In the genomic region with DNA sequence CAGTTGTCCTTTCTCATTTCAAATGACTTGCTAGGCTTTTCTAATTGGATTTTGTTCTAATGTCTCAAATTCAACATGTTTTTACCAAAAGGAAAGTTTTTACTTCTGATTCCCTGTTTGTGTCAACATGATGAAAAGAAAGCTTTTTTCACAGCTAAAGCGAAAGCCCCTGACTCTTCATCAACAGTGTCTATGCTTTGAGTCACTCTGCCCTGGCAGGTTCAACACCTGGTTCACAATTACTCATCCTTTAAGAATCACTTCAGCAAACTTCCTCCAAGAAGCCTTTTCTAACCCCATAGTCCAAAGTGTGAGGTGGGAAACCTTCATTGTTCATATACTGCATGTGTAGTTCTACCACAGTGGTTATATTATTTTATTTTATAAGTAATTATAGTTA, we compare ENCODE assay signal across 11 cellular contexts. TPM values are rescaled to one million over a fixed set of nuclear protein-coding genes. Genes with fewer than 3 reads are reported as not detected.
DNase-seq lines count a peak whose midpoint lies in the region; ATAC-seq and TF ChIP-seq lines count a peak whose summit lies in the region.
"Had no signal": no experiment of that assay in that cellular context is flagged by ENCODE, and none has a peak within 500 bp of the region (broad histone marks: within the 10 kb centered on the region; RNA-seq: fewer than 3 reads in every experiment).

No MANE protein-coding gene starts in this region.

- no peaks in the 10 kb centered on the region for H3K79me2 ChIP-seq in trophoblast cell (ENCODE audit: control insufficient read depth, insufficient read depth, low read length, poor library complexity)

- H3K4me1 ChIP-seq in HEK293 (ENCODE audit: control insufficient read depth, insufficient read depth, low read length) = no peaks in the 10 kb centered on the region
- H3K4me1 ChIP-seq in trophoblast cell (ENCODE audit: control insufficient read depth in 1 of 2, insufficient read depth in 2 of 2, low read length in 2 of 2) = peaks cover 12 to 14% of the 10 kb centered on the region in 2 experiments
- H3K4me1 ChIP-seq: SJCRH30 had no signal

- H3K23ac ChIP-seq in trophoblast cell (ENCODE audit: low read length) = no peak overlapping the region

- H3K27me3 Mint-ChIP-seq in CD4-positive, alpha-beta T cell = peaks cover 30% of the 10 kb centered on the region

- no peak overlapping the region for H3K4me3 Mint-ChIP-seq in CD4-positive, alpha-beta T cell
- H3K4me3 Mint-ChIP-seq: activated T-helper 1 cell treated with anti-CD3 and anti-CD28 coated beads, Interleukin-12 subunit alpha, Interleukin-12 subunit beta, Interleukin-2, Interleukin-4 antibody, amounts not matched to agents 30 ng/mL and 10 ng/mL and 1 ng/mL, durations not matched to agents 14 hours and 24 hours and 36 hours had no signal

- no peak overlapping the region for H2AFZ ChIP-seq in trophoblast cell (ENCODE audit: insufficient read depth, low read length, poor library complexity)

- no peak overlapping the region for H4K8ac ChIP-seq in trophoblast cell (ENCODE audit: low read depth, low read length)

- no peaks in the 10 kb centered on the region for H3K4me1 Mint-ChIP-seq in CD4-positive, alpha-beta T cell (ENCODE audit: low read depth)

- WGBS in trophoblast cell (ENCODE audit: extremely low coverage, insufficient coverage, insufficient read length) = no CpG with 5 or more reads among the region's 1 CpG

- ATAC-seq in GM18907 (IDR thresholded peaks at IDR 0.05; ENCODE audit: unreplicated experiment) = peak; percentile 84
- ATAC-seq in HG03558 (IDR thresholded peaks at IDR 0.05; ENCODE audit: extremely low read depth, unreplicated experiment) = peak; percentile 90
- ATAC-seq in CD4-positive, alpha-beta T cell (ENCODE audit: poor library complexity) = no peak

- no peaks in the 10 kb centered on the region for H3K36me3 ChIP-seq in HEK293 (ENCODE audit: control insufficient read depth in 2 of 2, insufficient read depth in 1 of 2, low read length in 2 of 2)
- H3K36me3 ChIP-seq in trophoblast cell (ENCODE audit: control insufficient read depth in 1 of 2, insufficient read depth in 2 of 2, low read length in 2 of 2) = no peaks in the 10 kb centered on the region
- H3K36me3 ChIP-seq: SJCRH30 had no signal

- H4K12ac ChIP-seq in trophoblast cell (ENCODE audit: low read depth, low read length) = no peak overlapping the region

- no peak overlapping the region for H3K14ac ChIP-seq in trophoblast cell (ENCODE audit: low read length)

- H3K4me3 ChIP-seq in HEK293 (ENCODE audit: low read depth, low read length) = no peak overlapping the region
- H3K4me3 ChIP-seq in trophoblast cell (ENCODE audit: low read depth, low read length) = no peak overlapping the region
- H3K4me3 ChIP-seq: SJCRH30 had no signal

- no peak overlapping the region for H3K4me2 ChIP-seq in trophoblast cell (ENCODE audit: low read length)

- no peak overlapping the region for H2BK120ac ChIP-seq in trophoblast cell (ENCODE audit: insufficient read depth, low read length, poor library complexity)

- no peak overlapping the region for H2AK5ac ChIP-seq in trophoblast cell (ENCODE audit: low read length)

- H3K18ac ChIP-seq in trophoblast cell (ENCODE audit: low read length) = no peak overlapping the region

- CTCF ChIA-PET in HEK293 (lab: Yijun Ruan, JAX) = interaction anchor here (0.7 kb wide), 1 partner anchor 544 kb away, joined by 4 read pairs; no protein-coding TSS in a partner anchor
- CTCF ChIA-PET in CD4-positive, alpha-beta T cell (lab: Charles Lee) = no interaction called here

- H3K9ac ChIP-seq in trophoblast cell (ENCODE audit: low read length) = no peak overlapping the region

- no peak overlapping the region for H2BK5ac ChIP-seq in trophoblast cell (ENCODE audit: low read depth, low read length, poor library complexity)

- H3K27ac ChIP-seq in HEK293 (ENCODE audit: extremely low read depth, low read depth, low read length) (no peak overlapping the region), trophoblast cell (ENCODE audit: low read depth, low read length) (no peak overlapping the region)
- no peak overlapping the region for H3K27ac ChIP-seq in CD4-positive, alpha-beta T cell (ENCODE audit: low read depth, low read length)
- H3K27ac ChIP-seq: SJCRH30 had no signal

- no peak overlapping the region for H3K27ac Mint-ChIP-seq in CD4-positive, alpha-beta T cell
- H3K27ac Mint-ChIP-seq: activated T-helper 1 cell treated with anti-CD3 and anti-CD28 coated beads, Interleukin-12 subunit alpha, Interleukin-12 subunit beta, Interleukin-2, Interleukin-4 antibody, amounts not matched to agents 30 ng/mL and 10 ng/mL and 1 ng/mL, durations not matched to agents 14 hours and 24 hours and 36 hours had no signal

- H4K91ac ChIP-seq in trophoblast cell (ENCODE audit: low read depth, low read length) = no peak overlapping the region

- intact Hi-C loops in CD4-positive, alpha-beta T cell (cut with DNase I, micrococcal nuclease) = no loop called here

- H2BK12ac ChIP-seq in trophoblast cell (ENCODE audit: low read length) = no peak overlapping the region

- H3K36me3 Mint-ChIP-seq in CD4-positive, alpha-beta T cell (ENCODE audit: low read depth) = no peaks in the 10 kb centered on the region

- H3K4ac ChIP-seq in trophoblast cell (ENCODE audit: low read depth, low read length) = no peak overlapping the region

- no peaks in the 10 kb centered on the region for H3K9me3 ChIP-seq in HEK293 (ENCODE audit: control insufficient read depth, insufficient read depth, low read depth, low read length)
- no peaks in the 10 kb centered on the region for H3K9me3 ChIP-seq in trophoblast cell (ENCODE audit: insufficient read depth, low read depth, low read length)
- no peaks in the 10 kb centered on the region for H3K9me3 ChIP-seq in CD4-positive, alpha-beta T cell (ENCODE audit: control insufficient read depth, low read length)
- H3K9me3 ChIP-seq: SJCRH30 had no signal

- no peaks in the 10 kb centered on the region for H3K9me3 Mint-ChIP-seq in CD4-positive, alpha-beta T cell
- H3K9me3 Mint-ChIP-seq: activated T-helper 1 cell treated with anti-CD3 and anti-CD28 coated beads, Interleukin-12 subunit alpha, Interleukin-12 subunit beta, Interleukin-2, Interleukin-4 antibody, amounts not matched to agents 30 ng/mL and 10 ng/mL and 1 ng/mL, durations not matched to agents 14 hours and 24 hours and 36 hours had no signal

- H3K79me1 ChIP-seq in trophoblast cell (ENCODE audit: low read length) = peaks cover 9% of the 10 kb centered on the region

- no peak for TF ChIP-seq CTCF in HEK293 (tag by site-specific recombination; IDR thresholded peaks at IDR 0.05)
- no peak for TF ChIP-seq CTCF in CD4-positive, alpha-beta T cell (IDR thresholded peaks at IDR 0.05)

- H3K27me3 ChIP-seq in trophoblast cell (ENCODE audit: insufficient read depth, low read length) = no peaks in the 10 kb centered on the region
- H3K27me3 ChIP-seq in CD4-positive, alpha-beta T cell (ENCODE audit: control insufficient read depth, insufficient read depth, low read length) = no peaks in the 10 kb centered on the region
- H3K27me3 ChIP-seq: SJCRH30 had no signal

- POLR2A ChIA-PET in HEK293 (lab: Yijun Ruan, JAX) = no interaction called here
- POLR2A ChIA-PET in CD4-positive, alpha-beta T cell (lab: Charles Lee) = no interaction called here

- DNase-seq in trophoblast cell = peak; percentile 41 to 77
- DNase-seq in SKM-1 (lab: John Stamatoyannopoulos, UW; ENCODE audit: unreplicated experiment) = no peak
- DNase-seq in activated effector memory CD4-positive, alpha-beta T cell treated with anti-CD3 and anti-CD28 coated beads, Interleukin-2, amount 50 U/mL, for 16 hours = no peak
- no peak for DNase-seq in CD4-positive, alpha-beta T cell
- DNase-seq: SJCRH30, substantia nigra had no signal

TF ChIP-seq in HEK293, 187 proteins besides CTCF, POLR2A, EP300 and RAD21:
- TF ChIP-seq, protein P1, sequence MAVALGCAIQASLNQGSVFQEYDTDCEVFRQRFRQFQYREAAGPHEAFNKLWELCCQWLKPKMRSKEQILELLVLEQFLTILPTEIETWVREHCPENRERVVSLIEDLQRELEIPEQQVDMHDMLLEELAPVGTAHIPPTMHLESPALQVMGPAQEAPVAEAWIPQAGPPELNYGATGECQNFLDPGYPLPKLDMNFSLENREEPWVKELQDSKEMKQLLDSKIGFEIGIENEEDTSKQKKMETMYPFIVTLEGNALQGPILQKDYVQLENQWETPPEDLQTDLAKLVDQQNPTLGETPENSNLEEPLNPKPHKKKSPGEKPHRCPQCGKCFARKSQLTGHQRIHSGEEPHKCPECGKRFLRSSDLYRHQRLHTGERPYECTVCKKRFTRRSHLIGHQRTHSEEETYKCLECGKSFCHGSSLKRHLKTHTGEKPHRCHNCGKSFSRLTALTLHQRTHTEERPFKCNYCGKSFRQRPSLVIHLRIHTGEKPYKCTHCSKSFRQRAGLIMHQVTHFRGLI (tag by site-specific recombination; IDR thresholded peaks at IDR 0.05) = no peak
- TF ChIP-seq PRDM1 (tag by site-specific recombination; IDR thresholded peaks at IDR 0.05) (0 out of 2 replicates have a peak, but pooled peaks have one; percentile 8), GLIS2 (tag by site-specific recombination; IDR thresholded peaks at IDR 0.05) (no peak)
- TF ChIP-seq, protein P2, sequence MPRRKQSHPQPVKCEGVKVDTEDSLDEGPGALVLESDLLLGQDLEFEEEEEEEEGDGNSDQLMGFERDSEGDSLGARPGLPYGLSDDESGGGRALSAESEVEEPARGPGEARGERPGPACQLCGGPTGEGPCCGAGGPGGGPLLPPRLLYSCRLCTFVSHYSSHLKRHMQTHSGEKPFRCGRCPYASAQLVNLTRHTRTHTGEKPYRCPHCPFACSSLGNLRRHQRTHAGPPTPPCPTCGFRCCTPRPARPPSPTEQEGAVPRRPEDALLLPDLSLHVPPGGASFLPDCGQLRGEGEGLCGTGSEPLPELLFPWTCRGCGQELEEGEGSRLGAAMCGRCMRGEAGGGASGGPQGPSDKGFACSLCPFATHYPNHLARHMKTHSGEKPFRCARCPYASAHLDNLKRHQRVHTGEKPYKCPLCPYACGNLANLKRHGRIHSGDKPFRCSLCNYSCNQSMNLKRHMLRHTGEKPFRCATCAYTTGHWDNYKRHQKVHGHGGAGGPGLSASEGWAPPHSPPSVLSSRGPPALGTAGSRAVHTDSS (tag by site-specific recombination; IDR thresholded peaks at IDR 0.05) = no peak
TF ChIP-seq in HEK293: peak in this region for 1.

RNA-seq across cellular contexts. Expression of a gene that starts 7.6 kb away (rescaled TPM):
- polyA plus RNA-seq in trophoblast cell (2013) = 81.8 and 82.6 TPM in 2 replicates
- total RNA-seq in CD4-positive, alpha-beta T cell = under 1 TPM; 0.11 to 0.14 TPM

RNA-seq across cellular contexts. Expression of a gene that starts 42.8 kb away (rescaled TPM):
- 0.03 TPM in 2 replicates for polyA plus RNA-seq in trophoblast cell (2013)
- not detected for total RNA-seq in CD4-positive, alpha-beta T cell
- total RNA-seq: activated T-helper 1 cell treated with anti-CD3 and anti-CD28 coated beads, Interleukin-12 subunit alpha, Interleukin-12 subunit beta, Interleukin-2, Interleukin-4 antibody, amounts not matched to agents 30 ng/mL and 10 ng/mL and 1 ng/mL, durations not matched to agents 14 hours and 24 hours and 36 hours; liver; SJCRH30 had no signal
- polyA plus RNA-seq: liver had no signal

Comparison
In these comparisons a context has a peak if more than half of its experiments do, and no peak if none do; other contexts are left out.
1. DNase-seq: peak in trophoblast cell (2 of 2); none in SKM-1 (single experiment), activated effector memory CD4-positive, alpha-beta T cell treated with anti-CD3 and anti-CD28 coated beads, Interleukin-2, amount 50 U/mL, for 16 hours (single experiment) and CD4-positive, alpha-beta T cell (0 of 10).